Comparison of ENCODE assay signal across 20 cellular contexts in the genomic region with DNA sequence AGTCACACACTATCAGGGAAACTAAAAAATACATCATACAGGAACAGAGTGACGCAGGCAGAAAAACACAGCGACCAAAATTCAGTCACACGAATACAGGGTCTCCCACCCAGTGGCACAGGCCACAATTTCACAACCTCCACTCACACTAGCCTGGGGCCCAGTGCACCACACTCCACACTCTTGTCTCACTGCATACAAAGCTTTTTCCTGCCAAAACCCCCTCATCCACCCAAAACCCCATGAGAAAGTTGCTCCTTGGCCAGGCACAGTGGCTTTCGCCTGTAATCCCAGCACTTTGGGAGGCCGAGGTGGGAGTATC. TPM values are rescaled to one million over a fixed set of nuclear protein-coding genes. Genes with fewer than 3 reads are reported as not detected.
DNase-seq lines count a peak whose midpoint lies in the region; ATAC-seq and TF ChIP-seq lines count a peak whose summit lies in the region.
"Had no signal": no experiment of that assay in that cellular context is flagged by ENCODE, and none has a peak within 500 bp of the region (broad histone marks: within the 10 kb centered on the region; RNA-seq: fewer than 3 reads in every experiment).

No MANE protein-coding gene starts in this region.

- no peaks in the 10 kb centered on the region for H3K9me3 Mint-ChIP-seq in activated CD8-positive, alpha-beta T cell treated with anti-CD3 and anti-CD28 coated beads for 36 hours
- H3K9me3 Mint-ChIP-seq in activated CD8-positive, alpha-beta T cell treated with anti-CD3 and anti-CD28 coated beads, Interleukin-2, amount 10 ng/mL, durations not matched to agents 7 days and 5 days (ENCODE audit: insufficient read depth), result no peaks in the 10 kb centered on the region
- H3K9me3 Mint-ChIP-seq: CD4-positive, alpha-beta T cell had no signal

- peak overlapping the region; percentile 34 for H3K4me3 Mint-ChIP-seq in activated CD8-positive, alpha-beta T cell treated with anti-CD3 and anti-CD28 coated beads for 36 hours
- H3K4me3 Mint-ChIP-seq in activated CD8-positive, alpha-beta T cell treated with anti-CD3 and anti-CD28 coated beads, Interleukin-2, amount 10 ng/mL, durations not matched to agents 7 days and 5 days, result no peak overlapping the region
- H3K4me3 Mint-ChIP-seq: CD4-positive, alpha-beta T cell had no signal

- TF ChIP-seq POLR2A in esophagus squamous epithelium (IDR thresholded peaks at IDR 0.05), result no peak

- no peak overlapping the region for H2AFZ ChIP-seq in smooth muscle cell (ENCODE audit: low read depth)
- H2AFZ ChIP-seq: parathyroid adenoma had no signal

- H4K20me1 ChIP-seq in smooth muscle cell (ENCODE audit: low read depth), result no peaks in the 10 kb centered on the region

- peaks cover 54% of the 10 kb centered on the region for H3K27me3 Mint-ChIP-seq in activated CD8-positive, alpha-beta T cell treated with anti-CD3 and anti-CD28 coated beads for 36 hours
- peaks cover 60% of the 10 kb centered on the region for H3K27me3 Mint-ChIP-seq in activated CD8-positive, alpha-beta T cell treated with anti-CD3 and anti-CD28 coated beads, Interleukin-2, amount 10 ng/mL, durations not matched to agents 7 days and 5 days (ENCODE audit: low read depth)

- H3K9me3 ChIP-seq in SK-N-MC (ENCODE audit: low read depth, low read length) (no peaks in the 10 kb centered on the region), esophagus squamous epithelium (no peaks in the 10 kb centered on the region), smooth muscle cell (replicated peaks; ENCODE audit: low read depth) (no peaks in the 10 kb centered on the region), right cardiac atrium (ENCODE audit: control insufficient read depth, low read length) (no peaks in the 10 kb centered on the region), psoas muscle (no peaks in the 10 kb centered on the region)
- H3K9me3 ChIP-seq: breast epithelium, gastroesophageal sphincter had no signal

- 51 to 70% methylated on average over 5 of the region's 5 CpGs for WGBS in esophagus squamous epithelium, 2 donors
- WGBS in smooth muscle cell (ENCODE audit: low lambda C conversion rate), result 83% methylated on average over 5 of the region's 5 CpGs
- 96% methylated on average over 5 of the region's 5 CpGs for WGBS in right cardiac atrium
- WGBS in psoas muscle, 3 donors, result 91 to 94% (median 93%) methylated on average over 5 of the region's 5 CpGs

- no peaks in the 10 kb centered on the region for H3F3A ChIP-seq in smooth muscle cell (ENCODE audit: low read depth)

- DNase-seq in activated CD8-positive, alpha-beta T cell treated with anti-CD3 and anti-CD28 coated beads for 36 hours, result no peak
- DNase-seq in activated CD8-positive, alpha-beta T cell treated with anti-CD3 and anti-CD28 coated beads, Interleukin-2, amount 10 ng/mL, durations not matched to agents 7 days and 5 days, result no peak
- DNase-seq in SK-N-MC (ENCODE audit: low read depth, low spot score) (no peak), esophagus squamous epithelium (lab: John Stamatoyannopoulos, UW) (no peak), smooth muscle cell (lab: John Stamatoyannopoulos, UW; ENCODE audit: unreplicated experiment) (no peak), right cardiac atrium (no peak), psoas muscle (no peak)
- DNase-seq in activated effector memory CD4-positive, alpha-beta T cell treated with anti-CD3 and anti-CD28 coated beads, Interleukin-2, amount 50 U/mL, for 16 hours, result no peak
- DNase-seq: activated CD4-positive, alpha-beta T cell treated with anti-CD3 and anti-CD28 coated beads for 48 hours; activated effector memory CD4-positive, alpha-beta T cell treated with Interleukin-2 at 50 U/mL for 16 hours; CD4-positive, alpha-beta T cell; NCI-H1436; NCI-H446; SIG-M5; T1000 had no signal

- TF ChIP-seq CTCF in activated CD8-positive, alpha-beta T cell treated with anti-CD3 and anti-CD28 coated beads for 36 hours (IDR thresholded peaks at IDR 0.05), result no peak
- no peak for TF ChIP-seq CTCF in esophagus squamous epithelium (IDR thresholded peaks at IDR 0.05)
- no peak for TF ChIP-seq CTCF in smooth muscle cell (IDR thresholded peaks at IDR 0.05; ENCODE audit: borderline replicate concordance, insufficient read depth, poor library complexity, severe bottlenecking)
- no peak for TF ChIP-seq CTCF in psoas muscle (IDR thresholded peaks at IDR 0.05)

- peak overlapping the region; percentile 86 for H3K4me3 ChIP-seq in SK-N-MC
- peak overlapping the region; percentile 52 to 74 (median 61) for H3K4me3 ChIP-seq in esophagus squamous epithelium
- H3K4me3 ChIP-seq in smooth muscle cell, result no peak overlapping the region
- no peak overlapping the region for H3K4me3 ChIP-seq in right cardiac atrium (ENCODE audit: low read length)
- H3K4me3 ChIP-seq in psoas muscle, result no peak overlapping the region
- H3K4me3 ChIP-seq: gastroesophageal sphincter had no signal

- peak overlapping the region; percentile 93 for H3K4me2 ChIP-seq in smooth muscle cell
- H3K4me2 ChIP-seq: KMS-11 had no signal

- H3K27me3 ChIP-seq in esophagus squamous epithelium (peaks cover 0 to 88% (median 10%) of the 10 kb centered on the region in 4 donors), smooth muscle cell (ENCODE audit: low read depth) (peaks cover 19% of the 10 kb centered on the region), right cardiac atrium (ENCODE audit: control insufficient read depth, insufficient read depth) (no peaks in the 10 kb centered on the region), psoas muscle (ENCODE audit: insufficient read depth in 3 of 3, low read length in 2 of 3) (peaks cover 0 to 86% (median 30%) of the 10 kb centered on the region in 3 donors)

- peak overlapping the region; percentile 1 for H3K27ac Mint-ChIP-seq in activated CD8-positive, alpha-beta T cell treated with anti-CD3 and anti-CD28 coated beads for 36 hours
- no peak overlapping the region for H3K27ac Mint-ChIP-seq in activated CD8-positive, alpha-beta T cell treated with anti-CD3 and anti-CD28 coated beads, Interleukin-2, amount 10 ng/mL, durations not matched to agents 7 days and 5 days
- H3K27ac Mint-ChIP-seq: CD4-positive, alpha-beta T cell had no signal

- ATAC-seq in activated CD8-positive, alpha-beta T cell treated with anti-CD3 and anti-CD28 coated beads for 36 hours, result no peak
- ATAC-seq in activated CD8-positive, alpha-beta T cell treated with anti-CD3 and anti-CD28 coated beads, Interleukin-2, amount 10 ng/mL, durations not matched to agents 7 days and 5 days, result no peak
- ATAC-seq in right cardiac atrium, result no peak
- ATAC-seq in psoas muscle, result no peak
- ATAC-seq: gastroesophageal sphincter had no signal

- POLR2A ChIA-PET in activated CD8-positive, alpha-beta T cell treated with anti-CD3 and anti-CD28 coated beads for 36 hours (lab: Charles Lee), result interaction anchor here (1.2 kb wide), 2 partner anchors 51 to 128 kb away, joined by 3 read pairs; no protein-coding TSS in a partner anchor
- POLR2A ChIA-PET in activated CD8-positive, alpha-beta T cell treated with anti-CD3 and anti-CD28 coated beads, Interleukin-2, amount 10 ng/mL, durations not matched to agents 7 days and 5 days (lab: Charles Lee), result no interaction called here

- peaks cover 24% of the 10 kb centered on the region for H3K4me1 Mint-ChIP-seq in activated CD8-positive, alpha-beta T cell treated with anti-CD3 and anti-CD28 coated beads for 36 hours (ENCODE audit: low read depth)
- H3K4me1 Mint-ChIP-seq in activated CD8-positive, alpha-beta T cell treated with anti-CD3 and anti-CD28 coated beads, Interleukin-2, amount 10 ng/mL, durations not matched to agents 7 days and 5 days (ENCODE audit: low read depth), result peaks cover 44% of the 10 kb centered on the region

- no peaks in the 10 kb centered on the region for H3K36me3 Mint-ChIP-seq in activated CD8-positive, alpha-beta T cell treated with anti-CD3 and anti-CD28 coated beads for 36 hours (ENCODE audit: low read depth)
- H3K36me3 Mint-ChIP-seq in activated CD8-positive, alpha-beta T cell treated with anti-CD3 and anti-CD28 coated beads, Interleukin-2, amount 10 ng/mL, durations not matched to agents 7 days and 5 days (ENCODE audit: low read depth), result no peaks in the 10 kb centered on the region

- H3K27ac ChIP-seq in SK-N-MC, result 0 out of 2 replicates have a peak overlapping the region, but pooled peaks have one; percentile 46
- peak overlapping the region; percentile 31 to 88 (median 86) for H3K27ac ChIP-seq in esophagus squamous epithelium
- no peak overlapping the region for H3K27ac ChIP-seq in smooth muscle cell (ENCODE audit: low read depth)
- no peak overlapping the region for H3K27ac ChIP-seq in right cardiac atrium (ENCODE audit: low read length)
- H3K27ac ChIP-seq in psoas muscle, result no peak overlapping the region
- H3K27ac ChIP-seq: gastroesophageal sphincter, HL-60, KMS-11, parathyroid adenoma had no signal

- intact Hi-C loops in activated CD8-positive, alpha-beta T cell treated with anti-CD3 and anti-CD28 coated beads for 36 hours (cut with micrococcal nuclease), result no loop called here
- intact Hi-C loops in esophagus squamous epithelium (cut with DNase I), result no loop called here
- intact Hi-C loops in right cardiac atrium (cut with DNase I), result no loop called here
- intact Hi-C loops in psoas muscle (cut with DNase I), result no loop called here

- H3K4me1 ChIP-seq in esophagus squamous epithelium, result peaks cover 30 to 95% (median 36%) of the 10 kb centered on the region in 3 donors
- peaks cover 12% of the 10 kb centered on the region for H3K4me1 ChIP-seq in smooth muscle cell (ENCODE audit: low read depth)
- H3K4me1 ChIP-seq in right cardiac atrium (ENCODE audit: control insufficient read depth, insufficient read depth, low read length), result no peaks in the 10 kb centered on the region
- H3K4me1 ChIP-seq in psoas muscle, result no peaks in the 10 kb centered on the region
- H3K4me1 ChIP-seq: breast epithelium, parathyroid adenoma had no signal

- CTCF ChIA-PET in activated CD8-positive, alpha-beta T cell treated with anti-CD3 and anti-CD28 coated beads for 36 hours (lab: Charles Lee), result interaction anchor here (1.1 to 1.3 kb wide), 2 partner anchors 32 to 35 kb away, joined by 4 to 5 read pairs; no protein-coding TSS in a partner anchor
- CTCF ChIA-PET in activated CD8-positive, alpha-beta T cell treated with anti-CD3 and anti-CD28 coated beads, Interleukin-2, amount 10 ng/mL, durations not matched to agents 7 days and 5 days (lab: Charles Lee), result interaction anchor here (1.0 to 1.6 kb wide), 2 partner anchors 56 to 183 kb away, joined by 3 to 4 read pairs; no protein-coding TSS in a partner anchor

- peaks cover 16% of the 10 kb centered on the region for H3K79me2 ChIP-seq in smooth muscle cell (ENCODE audit: low read depth)
- H3K79me2 ChIP-seq: parathyroid adenoma had no signal

- H3K9ac ChIP-seq in SK-N-MC (ENCODE audit: insufficient read length) (peak overlapping the region; percentile 33), smooth muscle cell (ENCODE audit: low read depth) (no peak overlapping the region)
- H3K9ac ChIP-seq: KMS-11, parathyroid adenoma had no signal

- H3K36me3 ChIP-seq in SK-N-MC (ENCODE audit: insufficient read depth, low read length), result no peaks in the 10 kb centered on the region; the same call in 1 of the 2 replicates
- peaks cover 0 to 19% (median 3%) of the 10 kb centered on the region in 3 donors for H3K36me3 ChIP-seq in esophagus squamous epithelium
- H3K36me3 ChIP-seq in smooth muscle cell (ENCODE audit: low read depth), result no peaks in the 10 kb centered on the region
- H3K36me3 ChIP-seq in psoas muscle (ENCODE audit: insufficient read depth in 1 of 2, low read depth in 1 of 2), result no peaks in the 10 kb centered on the region
- H3K36me3 ChIP-seq: breast epithelium, gastroesophageal sphincter had no signal

RNA-seq across cellular contexts. Expression of a gene that starts 1.2 kb away (rescaled TPM):
- total RNA-seq in activated CD8-positive, alpha-beta T cell treated with anti-CD3 and anti-CD28 coated beads for 36 hours, result 1 to 10 TPM in 1 of 2 experiments, under 1 TPM in 1; 0.81 to 1.1 TPM
- under 1 TPM; 0.89 to 0.95 TPM for total RNA-seq in activated CD8-positive, alpha-beta T cell treated with anti-CD3 and anti-CD28 coated beads, Interleukin-2, amount 10 ng/mL, durations not matched to agents 7 days and 5 days
- total RNA-seq in esophagus squamous epithelium (10 to 100 TPM in 3 of 4 donors, 1 to 10 TPM in 1; 8.9 to 27.2 (median 16.3) TPM), smooth muscle cell (5.3 and 6.3 TPM in 2 replicates), right cardiac atrium (under 1 TPM in 3 of 4 donors, not detected in 1; 0.15 to 0.31 (median 0.19) TPM), psoas muscle (under 1 TPM; 0.15 to 0.30 (median 0.17) TPM)
- polyA plus RNA-seq in smooth muscle cell (6.8 and 9.0 TPM in 2 replicates), right cardiac atrium (0.16 TPM), psoas muscle (under 1 TPM; 0.07 to 0.12 (median 0.08) TPM)

RNA-seq across cellular contexts. Expression of a gene that starts 12.9 kb away (rescaled TPM):
- total RNA-seq in activated CD8-positive, alpha-beta T cell treated with anti-CD3 and anti-CD28 coated beads for 36 hours, result 10 to 100 TPM; 44.7 to 55.0 TPM
- total RNA-seq in activated CD8-positive, alpha-beta T cell treated with anti-CD3 and anti-CD28 coated beads, Interleukin-2, amount 10 ng/mL, durations not matched to agents 7 days and 5 days, result 10 to 100 TPM; 89.4 to 92.1 TPM
- total RNA-seq in esophagus squamous epithelium, result 10 to 100 TPM; 66.2 to 86.9 (median 76.4) TPM
- total RNA-seq in smooth muscle cell, result 24.9 and 39.3 TPM in 2 replicates
- polyA plus RNA-seq in smooth muscle cell, result 53.1 and 60.4 TPM in 2 replicates
- total RNA-seq in right cardiac atrium, result 10 to 100 TPM; 48.0 to 74.6 (median 62.8) TPM
- polyA plus RNA-seq in right cardiac atrium, result 51.9 TPM
- 100 to 1,000 TPM; 109 to 208 (median 169) TPM for total RNA-seq in psoas muscle
- 100 to 1,000 TPM; 154 to 242 (median 205) TPM for polyA plus RNA-seq in psoas muscle

RNA-seq across cellular contexts. Expression of a gene that starts 27.7 kb away (rescaled TPM):
- 10 to 100 TPM; 21.7 to 22.5 TPM for total RNA-seq in activated CD8-positive, alpha-beta T cell treated with anti-CD3 and anti-CD28 coated beads for 36 hours
- 10 to 100 TPM; 46.1 to 46.9 TPM for total RNA-seq in activated CD8-positive, alpha-beta T cell treated with anti-CD3 and anti-CD28 coated beads, Interleukin-2, amount 10 ng/mL, durations not matched to agents 7 days and 5 days
- total RNA-seq in esophagus squamous epithelium (10 to 100 TPM; 46.5 to 59.3 (median 51.4) TPM), smooth muscle cell (12.9 and 13.8 TPM in 2 replicates), right cardiac atrium (10 to 100 TPM; 45.1 to 54.0 (median 48.9) TPM), psoas muscle (10 to 100 TPM; 42.5 to 71.8 (median 60.8) TPM)
- polyA plus RNA-seq in smooth muscle cell (19.0 and 29.7 TPM in 2 replicates), right cardiac atrium (48.0 TPM), psoas muscle (10 to 100 TPM; 49.3 to 95.7 (median 72.8) TPM)

RNA-seq across cellular contexts. Expression of a gene that starts 49.8 kb away (rescaled TPM):
- 10 to 100 TPM; 50.0 to 58.3 TPM for total RNA-seq in activated CD8-positive, alpha-beta T cell treated with anti-CD3 and anti-CD28 coated beads for 36 hours
- 10 to 100 TPM; 64.0 to 72.8 TPM for total RNA-seq in activated CD8-positive, alpha-beta T cell treated with anti-CD3 and anti-CD28 coated beads, Interleukin-2, amount 10 ng/mL, durations not matched to agents 7 days and 5 days
- 10 to 100 TPM; 18.2 to 30.3 (median 23.9) TPM for total RNA-seq in esophagus squamous epithelium
- 4.9 and 7.1 TPM in 2 replicates for total RNA-seq in smooth muscle cell
- polyA plus RNA-seq in smooth muscle cell, result 10.1 and 18.0 TPM in 2 replicates
- total RNA-seq in right cardiac atrium, result 10 to 100 TPM; 10.5 to 13.0 (median 12.1) TPM
- polyA plus RNA-seq in right cardiac atrium, result 9.3 TPM
- 10 to 100 TPM; 17.3 to 20.6 (median 20.3) TPM for total RNA-seq in psoas muscle
- polyA plus RNA-seq in psoas muscle, result 10 to 100 TPM; 14.8 to 21.6 (median 20.1) TPM

RNA-seq across cellular contexts. Expression of a gene that starts 52.8 kb away (rescaled TPM):
- total RNA-seq in activated CD8-positive, alpha-beta T cell treated with anti-CD3 and anti-CD28 coated beads for 36 hours, result 10 to 100 TPM; 62.1 to 67.1 TPM
- 10 to 100 TPM; 86.0 to 88.7 TPM for total RNA-seq in activated CD8-positive, alpha-beta T cell treated with anti-CD3 and anti-CD28 coated beads, Interleukin-2, amount 10 ng/mL, durations not matched to agents 7 days and 5 days
- total RNA-seq in esophagus squamous epithelium (10 to 100 TPM in 1 of 4 donors, 1 to 10 TPM in 3; 5.1 to 14.4 (median 6.2) TPM), smooth muscle cell (5.4 and 10.1 TPM in 2 replicates), right cardiac atrium (1 to 10 TPM; 6.1 to 7.6 (median 7.0) TPM), psoas muscle (10 to 100 TPM in 3 of 4 donors, 1 to 10 TPM in 1; 6.1 to 13.1 (median 11.8) TPM)
- polyA plus RNA-seq in smooth muscle cell (22.2 and 25.3 TPM in 2 replicates), right cardiac atrium (9.4 TPM), psoas muscle (10 to 100 TPM; 18.0 to 29.2 (median 22.7) TPM)

Comparison
In these comparisons a context has a peak if more than half of its experiments do, and no peak if none do; other contexts are left out.
1. H3K27ac ChIP-seq: peak in SK-N-MC (single experiment) and esophagus squamous epithelium (4 of 4); none in smooth muscle cell (single experiment), right cardiac atrium (single experiment) and psoas muscle (single experiment).
2. H3K4me3 ChIP-seq: peak in SK-N-MC (single experiment) and esophagus squamous epithelium (4 of 4); none in smooth muscle cell (single experiment), right cardiac atrium (single experiment) and psoas muscle (single experiment).